ENCODE assay signal across 1 cellular context in the genomic region with DNA sequence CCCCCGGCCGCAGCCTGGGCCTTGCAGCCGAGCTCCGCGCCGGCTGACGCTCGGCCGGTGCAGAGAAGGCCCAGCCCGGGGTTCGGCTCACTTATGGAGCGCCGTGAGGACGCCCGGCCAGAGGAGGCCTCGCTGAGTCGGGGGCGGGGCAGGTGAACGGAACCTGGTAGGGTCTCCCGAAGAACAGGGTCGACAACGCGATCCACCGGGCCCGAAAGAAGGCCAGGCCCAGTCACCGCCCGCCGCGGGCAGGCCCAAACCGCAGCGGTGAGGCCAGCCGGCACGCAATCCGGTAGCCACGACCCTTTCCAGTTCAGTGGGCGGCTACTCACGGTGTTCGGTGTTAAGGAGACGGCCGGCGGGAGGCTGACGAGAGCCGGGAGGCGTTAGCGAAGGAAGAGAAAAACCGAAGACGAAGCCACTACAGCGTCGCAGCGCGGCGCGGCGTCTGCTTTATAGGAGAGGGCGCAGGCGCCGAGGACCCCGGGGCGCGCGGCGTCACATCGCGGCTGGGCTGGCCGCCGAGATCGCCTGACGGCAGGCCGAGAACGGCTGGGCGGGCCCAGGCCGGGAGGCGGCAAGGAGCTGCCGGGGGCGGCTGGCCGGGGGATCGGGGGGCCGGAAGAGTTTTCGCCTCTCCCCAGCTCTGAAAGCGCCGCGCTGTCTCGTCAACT.
A peak's percentile ranks its signal among the peaks of the same experiment; 100 is the strongest.
TF ChIP-seq lines count a peak whose summit lies in the region.

SKP1 (minus strand) TSS at position 428 of the 674 bp plus-strand sequence. CDS start 2,928 bp downstream, outside the sequence.

TF ChIP-seq in HepG2, 621 proteins besides CTCF, POLR2A, EP300 and RAD21 (continued from another document and continues in another):
- TF ChIP-seq, protein P1, sequence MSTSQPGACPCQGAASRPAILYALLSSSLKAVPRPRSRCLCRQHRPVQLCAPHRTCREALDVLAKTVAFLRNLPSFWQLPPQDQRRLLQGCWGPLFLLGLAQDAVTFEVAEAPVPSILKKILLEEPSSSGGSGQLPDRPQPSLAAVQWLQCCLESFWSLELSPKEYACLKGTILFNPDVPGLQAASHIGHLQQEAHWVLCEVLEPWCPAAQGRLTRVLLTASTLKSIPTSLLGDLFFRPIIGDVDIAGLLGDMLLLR (CRISPR knock-in tag; IDR thresholded peaks at IDR 0.05): no peak; the same call in 1 of the 2 replicates
- TF ChIP-seq WIZ (CRISPR knock-in tag; IDR thresholded peaks at IDR 0.05): no peak; the same call in 1 of the 2 replicates
- TF ChIP-seq CHD4 (IDR thresholded peaks at IDR 0.05; ENCODE audit: borderline replicate concordance, low read length): no peak
- TF ChIP-seq ZBTB38 (CRISPR knock-in tag; IDR thresholded peaks at IDR 0.05): peak; percentile 60; the same call in 1 of the 2 replicates
- TF ChIP-seq EHMT2 (IDR thresholded peaks at IDR 0.05; ENCODE audit: borderline replicate concordance, low read depth, low read length): no peak
- no peak for TF ChIP-seq SMARCE1 (IDR thresholded peaks at IDR 0.05; ENCODE audit: borderline replicate concordance)
- TF ChIP-seq IKZF4 (CRISPR knock-in tag; IDR thresholded peaks at IDR 0.05; ENCODE audit: borderline replicate concordance, low read depth, not compliant biosample characterization): peak; percentile 65
- peak; percentile 51; the same call in 1 of the 2 replicates for TF ChIP-seq NFATC3 (CRISPR knock-in tag; IDR thresholded peaks at IDR 0.05)
- 0 out of 2 replicates have a peak, but pooled peaks have one; percentile 26 for TF ChIP-seq ZBTB44 (CRISPR knock-in tag; IDR thresholded peaks at IDR 0.05)
- TF ChIP-seq ZMYM2 (CRISPR knock-in tag; IDR thresholded peaks at IDR 0.05): no peak
- TF ChIP-seq, protein P2, sequence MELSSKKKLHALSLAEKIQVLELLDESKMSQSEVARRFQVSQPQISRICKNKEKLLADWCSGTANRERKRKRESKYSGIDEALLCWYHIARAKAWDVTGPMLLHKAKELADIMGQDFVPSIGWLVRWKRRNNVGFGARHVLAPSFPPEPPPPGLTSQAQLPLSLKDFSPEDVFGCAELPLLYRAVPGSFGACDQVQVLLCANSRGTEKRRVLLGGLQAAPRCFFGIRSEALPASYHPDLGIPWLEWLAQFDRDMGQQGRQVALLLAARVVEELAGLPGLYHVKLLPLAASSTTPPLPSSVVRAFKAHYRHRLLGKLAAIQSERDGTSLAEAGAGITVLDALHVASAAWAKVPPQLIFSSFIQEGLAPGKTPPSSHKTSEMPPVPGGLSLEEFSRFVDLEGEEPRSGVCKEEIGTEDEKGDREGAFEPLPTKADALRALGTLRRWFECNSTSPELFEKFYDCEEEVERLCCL (CRISPR knock-in tag; IDR thresholded peaks at IDR 0.05; ENCODE audit: borderline replicate concordance): 0 out of 2 replicates have a peak, but pooled peaks have one; percentile 77
- TF ChIP-seq GMEB2 (CRISPR knock-in tag; IDR thresholded peaks at IDR 0.05; ENCODE audit: low read depth): peak; percentile 53; the same call in 1 of the 2 replicates
- peak; percentile 100 for TF ChIP-seq RBFOX2 (IDR thresholded peaks at IDR 0.05; ENCODE audit: low read depth, low read length)
- peak; percentile 46; the same call in 1 of the 2 replicates for TF ChIP-seq ZMAT3 (CRISPR knock-in tag; conservative IDR thresholded peaks at IDR 0.05)
- 0 out of 2 replicates have a peak, but pooled peaks have one; percentile 20 for TF ChIP-seq ZNF546 (CRISPR knock-in tag; conservative IDR thresholded peaks at IDR 0.05)
- TF ChIP-seq NAIF1 (CRISPR knock-in tag; IDR thresholded peaks at IDR 0.05; ENCODE audit: borderline replicate concordance): no peak
- no peak for TF ChIP-seq TBL1XR1 (IDR thresholded peaks at IDR 0.05; ENCODE audit: borderline replicate concordance, low read length, partially characterized antibody)
- TF ChIP-seq, protein P3, sequence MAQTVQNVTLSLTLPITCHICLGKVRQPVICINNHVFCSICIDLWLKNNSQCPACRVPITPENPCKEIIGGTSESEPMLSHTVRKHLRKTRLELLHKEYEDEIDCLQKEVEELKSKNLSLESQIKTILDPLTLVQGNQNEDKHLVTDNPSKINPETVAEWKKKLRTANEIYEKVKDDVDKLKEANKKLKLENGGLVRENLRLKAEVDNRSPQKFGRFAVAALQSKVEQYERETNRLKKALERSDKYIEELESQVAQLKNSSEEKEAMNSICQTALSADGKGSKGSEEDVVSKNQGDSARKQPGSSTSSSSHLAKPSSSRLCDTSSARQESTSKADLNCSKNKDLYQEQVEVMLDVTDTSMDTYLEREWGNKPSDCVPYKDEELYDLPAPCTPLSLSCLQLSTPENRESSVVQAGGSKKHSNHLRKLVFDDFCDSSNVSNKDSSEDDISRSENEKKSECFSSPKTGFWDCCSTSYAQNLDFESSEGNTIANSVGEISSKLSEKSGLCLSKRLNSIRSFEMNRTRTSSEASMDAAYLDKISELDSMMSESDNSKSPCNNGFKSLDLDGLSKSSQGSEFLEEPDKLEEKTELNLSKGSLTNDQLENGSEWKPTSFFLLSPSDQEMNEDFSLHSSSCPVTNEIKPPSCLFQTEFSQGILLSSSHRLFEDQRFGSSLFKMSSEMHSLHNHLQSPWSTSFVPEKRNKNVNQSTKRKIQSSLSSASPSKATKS (CRISPR knock-in tag; IDR thresholded peaks at IDR 0.05): no peak
- TF ChIP-seq PRDM15 (CRISPR knock-in tag; IDR thresholded peaks at IDR 0.05): peak; percentile 57; the same call in 1 of the 2 replicates
- TF ChIP-seq, protein P4, sequence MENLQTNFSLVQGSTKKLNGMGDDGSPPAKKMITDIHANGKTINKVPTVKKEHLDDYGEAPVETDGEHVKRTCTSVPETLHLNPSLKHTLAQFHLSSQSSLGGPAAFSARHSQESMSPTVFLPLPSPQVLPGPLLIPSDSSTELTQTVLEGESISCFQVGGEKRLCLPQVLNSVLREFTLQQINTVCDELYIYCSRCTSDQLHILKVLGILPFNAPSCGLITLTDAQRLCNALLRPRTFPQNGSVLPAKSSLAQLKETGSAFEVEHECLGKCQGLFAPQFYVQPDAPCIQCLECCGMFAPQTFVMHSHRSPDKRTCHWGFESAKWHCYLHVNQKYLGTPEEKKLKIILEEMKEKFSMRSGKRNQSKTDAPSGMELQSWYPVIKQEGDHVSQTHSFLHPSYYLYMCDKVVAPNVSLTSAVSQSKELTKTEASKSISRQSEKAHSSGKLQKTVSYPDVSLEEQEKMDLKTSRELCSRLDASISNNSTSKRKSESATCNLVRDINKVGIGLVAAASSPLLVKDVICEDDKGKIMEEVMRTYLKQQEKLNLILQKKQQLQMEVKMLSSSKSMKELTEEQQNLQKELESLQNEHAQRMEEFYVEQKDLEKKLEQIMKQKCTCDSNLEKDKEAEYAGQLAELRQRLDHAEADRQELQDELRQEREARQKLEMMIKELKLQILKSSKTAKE (CRISPR knock-in tag; IDR thresholded peaks at IDR 0.05; ENCODE audit: borderline replicate concordance): no peak; the same call in 1 of the 2 replicates
- peak; percentile 27; the same call in 1 of the 2 replicates for TF ChIP-seq HNF4G (IDR thresholded peaks at IDR 0.05; ENCODE audit: borderline replicate concordance, low read depth, low read length)
- no peak for TF ChIP-seq HNF4G (CRISPR knock-in tag; IDR thresholded peaks at IDR 0.05; ENCODE audit: borderline replicate concordance, low read depth)
- TF ChIP-seq PAF1 (CRISPR knock-in tag; IDR thresholded peaks at IDR 0.05): no peak
- peak; percentile 87 for TF ChIP-seq HOXA3 (CRISPR knock-in tag; IDR thresholded peaks at IDR 0.05)
- TF ChIP-seq, protein P5, sequence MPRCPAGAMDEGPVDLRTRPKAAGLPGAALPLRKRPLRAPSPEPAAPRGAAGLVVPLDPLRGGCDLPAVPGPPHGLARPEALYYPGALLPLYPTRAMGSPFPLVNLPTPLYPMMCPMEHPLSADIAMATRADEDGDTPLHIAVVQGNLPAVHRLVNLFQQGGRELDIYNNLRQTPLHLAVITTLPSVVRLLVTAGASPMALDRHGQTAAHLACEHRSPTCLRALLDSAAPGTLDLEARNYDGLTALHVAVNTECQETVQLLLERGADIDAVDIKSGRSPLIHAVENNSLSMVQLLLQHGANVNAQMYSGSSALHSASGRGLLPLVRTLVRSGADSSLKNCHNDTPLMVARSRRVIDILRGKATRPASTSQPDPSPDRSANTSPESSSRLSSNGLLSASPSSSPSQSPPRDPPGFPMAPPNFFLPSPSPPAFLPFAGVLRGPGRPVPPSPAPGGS (CRISPR knock-in tag; IDR thresholded peaks at IDR 0.05): peak; percentile 85; the same call in 1 of the 2 replicates
- peak; percentile 77 for TF ChIP-seq ISL2 (CRISPR knock-in tag; IDR thresholded peaks at IDR 0.05)
- TF ChIP-seq, protein P6, sequence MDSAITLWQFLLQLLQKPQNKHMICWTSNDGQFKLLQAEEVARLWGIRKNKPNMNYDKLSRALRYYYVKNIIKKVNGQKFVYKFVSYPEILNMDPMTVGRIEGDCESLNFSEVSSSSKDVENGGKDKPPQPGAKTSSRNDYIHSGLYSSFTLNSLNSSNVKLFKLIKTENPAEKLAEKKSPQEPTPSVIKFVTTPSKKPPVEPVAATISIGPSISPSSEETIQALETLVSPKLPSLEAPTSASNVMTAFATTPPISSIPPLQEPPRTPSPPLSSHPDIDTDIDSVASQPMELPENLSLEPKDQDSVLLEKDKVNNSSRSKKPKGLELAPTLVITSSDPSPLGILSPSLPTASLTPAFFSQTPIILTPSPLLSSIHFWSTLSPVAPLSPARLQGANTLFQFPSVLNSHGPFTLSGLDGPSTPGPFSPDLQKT (CRISPR knock-in tag; IDR thresholded peaks at IDR 0.05; ENCODE audit: borderline replicate concordance): 0 out of 2 replicates have a peak, but pooled peaks have one; percentile 23
- TF ChIP-seq ZNF580 (CRISPR knock-in tag; IDR thresholded peaks at IDR 0.05; ENCODE audit: borderline replicate concordance, low read depth): peak; percentile 55; the same call in 1 of the 2 replicates
- TF ChIP-seq ZMYM4 (CRISPR knock-in tag; IDR thresholded peaks at IDR 0.05): peak; percentile 94
- TF ChIP-seq ATF3 (CRISPR knock-in tag; IDR thresholded peaks at IDR 0.05): no peak; the same call in none of the 2 replicates
- peak; percentile 84; the same call in 1 of the 2 replicates for TF ChIP-seq POLR2AphosphoS2 (IDR thresholded peaks at IDR 0.05; ENCODE audit: low read depth, low read length)
- TF ChIP-seq, protein P7, sequence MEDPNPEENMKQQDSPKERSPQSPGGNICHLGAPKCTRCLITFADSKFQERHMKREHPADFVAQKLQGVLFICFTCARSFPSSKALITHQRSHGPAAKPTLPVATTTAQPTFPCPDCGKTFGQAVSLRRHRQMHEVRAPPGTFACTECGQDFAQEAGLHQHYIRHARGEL (CRISPR knock-in tag; IDR thresholded peaks at IDR 0.05): peak; percentile 83; the same call in 1 of the 2 replicates
- TF ChIP-seq MTA1 (CRISPR knock-in tag; IDR thresholded peaks at IDR 0.05; ENCODE audit: borderline replicate concordance): peak; percentile 75; the same call in 1 of the 2 replicates
